In genomic region chr18:12491611-12492435, GRCh38 we compare ENCODE assay signal across 21 cellular contexts.
A peak's percentile ranks its signal among the peaks of the same experiment; 100 is the strongest.
DNase-seq lines count a peak whose midpoint lies in the region; ATAC-seq and TF ChIP-seq lines count a peak whose summit lies in the region.
"Had no signal": no experiment of that assay in that cellular context is flagged by ENCODE, and none has a peak within 500 bp of the region (broad histone marks: within the 10 kb centered on the region; RNA-seq: fewer than 3 reads in every experiment).

No MANE protein-coding gene starts in this region.

- H3K79me2 ChIP-seq in GM23338 (replicated peaks; ENCODE audit: insufficient read depth), result no peaks in the 10 kb centered on the region

- no peaks in the 10 kb centered on the region for H3K4me1 Mint-ChIP-seq in GM23338
- H3K4me1 Mint-ChIP-seq in glutamatergic neuron (ENCODE audit: low read depth, unreplicated experiment), result peaks cover 7% of the 10 kb centered on the region

- H3K4me3 Mint-ChIP-seq in GM23338, result no peak overlapping the region
- peak overlapping the region; percentile 31 for H3K4me3 Mint-ChIP-seq in glutamatergic neuron (ENCODE audit: unreplicated experiment)

- H3K27me3 Mint-ChIP-seq in GM23338 (ENCODE audit: insufficient read depth, low read depth, poor library complexity) (no peaks in the 10 kb centered on the region), glutamatergic neuron (ENCODE audit: unreplicated experiment) (peaks cover 2% of the 10 kb centered on the region)

- H3K36me3 Mint-ChIP-seq in GM23338 (ENCODE audit: low read depth), result peaks cover 20% of the 10 kb centered on the region; the same call in 2 of the 3 replicates
- peaks cover 15% of the 10 kb centered on the region for H3K36me3 Mint-ChIP-seq in glutamatergic neuron (ENCODE audit: unreplicated experiment)

- H3K27ac ChIP-seq in GM23338 (ENCODE audit: low read depth) (no peak overlapping the region), VCaP (peak overlapping the region; percentile 32; the same call in 1 of the 2 replicates), left ventricle myocardium inferior (replicated peaks) (no peak overlapping the region)
- H3K27ac ChIP-seq: HL-60, KMS-11 had no signal

- no peak for ATAC-seq in GM23338
- ATAC-seq: A549 had no signal

- H3K4me2 ChIP-seq in GM23338, result no peak overlapping the region
- H3K4me2 ChIP-seq: KMS-11 had no signal

- H3K4me3 ChIP-seq in GM23338 (no peak overlapping the region), left ventricle myocardium inferior (no peak overlapping the region)
- H3K4me3 ChIP-seq: HAP-1 had no signal

- TF ChIP-seq CTCF in GM23338 (conservative IDR thresholded peaks at IDR 0.05; ENCODE audit: low read depth in 2 of 2) (no peak), VCaP (conservative IDR thresholded peaks at IDR 0.05) (no peak), glutamatergic neuron (IDR thresholded peaks at IDR 0.05; ENCODE audit: partially characterized antibody, unreplicated experiment) (no peak), left ventricle myocardium inferior (IDR thresholded peaks at IDR 0.05; ENCODE audit: borderline replicate concordance) (no peak)

- no peak overlapping the region for H2AFZ ChIP-seq in GM23338

- H3K36me3 ChIP-seq in GM23338 (ENCODE audit: insufficient read depth) (no peaks in the 10 kb centered on the region), left ventricle myocardium inferior (peaks cover 41% of the 10 kb centered on the region)
- H3K36me3 ChIP-seq: BE2C had no signal

- DNase-seq in GM23338 (ENCODE audit: low spot score), result no peak
- DNase-seq in OCI-M1 (lab: John Stamatoyannopoulos, UW), result peak; percentile 90
- no peak for DNase-seq in glutamatergic neuron
- DNase-seq in left ventricle myocardium inferior, result no peak
- DNase-seq in effector CD4-positive, alpha-beta T cell, result no peak
- DNase-seq in SIG-M5 (lab: John Stamatoyannopoulos, UW), result no peak
- DNase-seq in NCI-H1048 (lab: John Stamatoyannopoulos, UW), result no peak
- DNase-seq: BE2C, COR-L47, DMS79 treated with DMSO at 0.1 percent for 48 hours, NCI-H1105, NCI-H2029 treated with DMSO at 0.1 percent for 48 hours, NCI-H345, NCI-H524, NCI-H82, Right ventricle myocardium superior had no signal

- no peaks in the 10 kb centered on the region for H3K9me3 ChIP-seq in left ventricle myocardium inferior (replicated peaks)
- H3K9me3 ChIP-seq: A549, BE2C, HAP-1 had no signal

- H3K27ac Mint-ChIP-seq in GM23338, result 0 out of 2 replicates have a peak overlapping the region, but pooled peaks have one; percentile 0
- peak overlapping the region; percentile 80 for H3K27ac Mint-ChIP-seq in glutamatergic neuron (ENCODE audit: unreplicated experiment)

- no peaks in the 10 kb centered on the region for H3F3A ChIP-seq in GM23338 (replicated peaks; ENCODE audit: low read depth)

- no peaks in the 10 kb centered on the region for H3K27me3 ChIP-seq in GM23338 (ENCODE audit: insufficient read depth)
- no peaks in the 10 kb centered on the region for H3K27me3 ChIP-seq in left ventricle myocardium inferior (ENCODE audit: low read depth)
- H3K27me3 ChIP-seq: BE2C had no signal

- no peaks in the 10 kb centered on the region for H3K9me2 ChIP-seq in GM23338 (ENCODE audit: insufficient read depth)

- H3K4me1 ChIP-seq in GM23338 (ENCODE audit: insufficient read depth) (no peaks in the 10 kb centered on the region), left ventricle myocardium inferior (no peaks in the 10 kb centered on the region)
- H3K4me1 ChIP-seq: A549, BE2C had no signal

- H3K9me3 Mint-ChIP-seq in GM23338 (no peaks in the 10 kb centered on the region), glutamatergic neuron (ENCODE audit: unreplicated experiment) (no peaks in the 10 kb centered on the region)

- H4K20me1 ChIP-seq in GM23338 (replicated peaks; ENCODE audit: insufficient read depth), result no peaks in the 10 kb centered on the region

- intact Hi-C loops in left ventricle myocardium inferior (cut with micrococcal nuclease), result no loop called here

TF ChIP-seq in GM23338, 12 proteins besides CTCF, POLR2A, EP300 and RAD21 (continues in another document):
- no peak for TF ChIP-seq ZNF331 (CRISPR knock-in tag; IDR thresholded peaks at IDR 0.05; ENCODE audit: low read depth)
- TF ChIP-seq REST (IDR thresholded peaks at IDR 0.05; ENCODE audit: unreplicated experiment), result no peak
- no peak for TF ChIP-seq EZH2phosphoT487 (IDR thresholded peaks at IDR 0.05; ENCODE audit: unreplicated experiment)
- no peak for TF ChIP-seq JUNB (IDR thresholded peaks at IDR 0.05; ENCODE audit: unreplicated experiment)
- TF ChIP-seq NANOG (IDR thresholded peaks at IDR 0.05; ENCODE audit: borderline replicate concordance), result no peak
- no peak for TF ChIP-seq ETS1 (IDR thresholded peaks at IDR 0.05)
- TF ChIP-seq ZNF114 (CRISPR knock-in tag; IDR thresholded peaks at IDR 0.05), result no peak
- no peak for TF ChIP-seq POLR2AphosphoS5 (IDR thresholded peaks at IDR 0.05; ENCODE audit: low read depth)
- TF ChIP-seq STAT1 (IDR thresholded peaks at IDR 0.05; ENCODE audit: unreplicated experiment), result no peak
